ENCODE assay signal across 11 cellular contexts in the genomic region with DNA sequence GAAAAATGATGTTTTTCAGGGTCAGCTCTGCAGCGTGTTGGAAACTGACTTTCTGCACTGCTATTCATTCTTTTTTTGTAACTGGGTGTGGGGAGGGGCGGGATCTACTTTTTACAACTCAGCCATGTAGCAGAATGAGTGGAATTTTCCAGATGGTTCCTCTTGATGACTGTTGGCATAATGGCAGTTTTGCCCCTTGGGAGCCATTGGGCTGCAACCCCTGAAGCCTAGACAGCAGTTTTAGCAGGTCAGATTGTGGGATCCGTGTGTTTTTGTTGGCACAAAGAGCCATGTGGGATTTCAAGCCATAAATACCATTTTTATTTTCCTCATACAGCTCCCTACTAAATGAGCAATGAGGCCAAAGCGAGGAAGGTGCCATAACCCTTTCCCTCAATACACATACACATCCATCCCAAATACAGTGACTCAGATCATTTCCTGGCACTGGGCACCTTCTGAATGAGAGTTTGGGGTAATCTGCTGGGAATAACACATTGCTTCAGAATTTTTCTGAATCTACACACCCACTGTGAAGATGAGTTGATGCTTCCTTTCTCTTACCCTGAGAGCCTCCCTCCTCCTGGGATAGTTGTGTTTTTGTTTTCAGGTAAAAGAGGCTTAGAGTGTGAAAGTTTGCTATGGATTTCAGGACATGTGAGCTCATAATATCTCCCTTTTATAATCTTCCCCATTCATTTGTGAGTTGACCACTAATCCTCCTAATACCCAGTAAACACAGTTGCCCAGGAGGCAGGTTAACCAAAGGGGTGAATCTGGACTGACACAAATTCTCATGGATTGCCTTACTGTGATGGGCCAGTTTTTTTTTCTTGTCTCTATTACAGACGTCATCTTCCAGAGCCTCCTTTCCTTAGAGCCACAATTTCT. TPM values are rescaled to one million over a fixed set of nuclear protein-coding genes. Genes with fewer than 3 reads are reported as not detected.
DNase-seq lines count a peak whose midpoint lies in the region; ATAC-seq and TF ChIP-seq lines count a peak whose summit lies in the region.
"Had no signal": no experiment of that assay in that cellular context is flagged by ENCODE, and none has a peak within 500 bp of the region (broad histone marks: within the 10 kb centered on the region; RNA-seq: fewer than 3 reads in every experiment).

No MANE protein-coding gene starts in this region.

- no peaks in the 10 kb centered on the region for H3K9me3 ChIP-seq in SK-N-SH

- TF ChIP-seq CTCF in SK-N-SH (IDR thresholded peaks at IDR 0.05) (no peak), foreskin keratinocyte (conservative IDR thresholded peaks at IDR 0.05) (no peak), GM13976 (IDR thresholded peaks at IDR 0.05; ENCODE audit: borderline replicate concordance, control extremely low read depth, extremely low read depth, insufficient read depth, missing control alignments) (no peak)

- DNase-seq in EH (ENCODE audit: low read depth) (peak; percentile 90), SK-N-SH (no peak), foreskin keratinocyte (peak; percentile 51 to 70), renal cortical epithelial cell (ENCODE audit: low read depth) (peak; percentile 74), GM13976 (ENCODE audit: low spot score) (no peak), T-cell (no peak)
- DNase-seq in naive thymus-derived CD8-positive, alpha-beta T cell: no peak
- DNase-seq: activated gamma-delta T cell treated with Interleukin-2 at 50 U/mL for 16 hours, DND-41, NCI-H2107 had no signal

- POLR2A ChIA-PET in SK-N-SH (lab: Yijun Ruan, JAX) (no interaction called here), T-cell (lab: Charles Lee) (no interaction called here)
- POLR2A ChIA-PET in naive thymus-derived CD8-positive, alpha-beta T cell (lab: Charles Lee): interaction anchor here (0.7 to 1.1 kb wide), 2 partner anchors 9 to 12 kb away, joined by 3 to 4 read pairs; no protein-coding TSS in a partner anchor

- peaks cover 49% of the 10 kb centered on the region for H3K36me3 Mint-ChIP-seq in T-cell
- peaks cover 4 to 54% (median 14%) of the 10 kb centered on the region in 3 donors for H3K36me3 Mint-ChIP-seq in naive thymus-derived CD8-positive, alpha-beta T cell

- H3K9me3 Mint-ChIP-seq in T-cell: no peaks in the 10 kb centered on the region
- no peaks in the 10 kb centered on the region for H3K9me3 Mint-ChIP-seq in naive thymus-derived CD8-positive, alpha-beta T cell

- peaks cover 41 to 49% of the 10 kb centered on the region in 2 experiments for H3K36me3 ChIP-seq in SK-N-SH (replicated peaks in 1 of 2; ENCODE audit: control insufficient read depth in 1 of 2, insufficient read depth in 2 of 2, low read length in 1 of 2)

- CTCF ChIA-PET in SK-N-SH (lab: Yijun Ruan, JAX) (interaction anchor here (1.3 to 7.8 kb wide), 2 partner anchors 21 to 47 kb away, joined by 3 to 40 read pairs; no protein-coding TSS in a partner anchor), T-cell (lab: Charles Lee) (interaction anchor here in 1 of 2 donors (0.6 to 1.3 kb wide), 2 partner anchors 11 to 22 kb away, joined by 3 read pairs; no protein-coding TSS in a partner anchor)

- H2AFZ ChIP-seq in SK-N-SH (ENCODE audit: low read depth): no peak overlapping the region

- in situ Hi-C loops in GM13976 (cut with MboI; ENCODE audit: low sequenced_read_pairs, unreplicated experiment): no loop called here

- H3K9ac ChIP-seq in SK-N-SH: no peak overlapping the region

- H3F3A ChIP-seq in SK-N-SH (replicated peaks; ENCODE audit: insufficient read depth): peaks cover 44% of the 10 kb centered on the region

- H3K27me3 Mint-ChIP-seq in T-cell: no peaks in the 10 kb centered on the region
- H3K27me3 Mint-ChIP-seq in naive thymus-derived CD8-positive, alpha-beta T cell: no peaks in the 10 kb centered on the region

- H3K27ac Mint-ChIP-seq in T-cell: no peak overlapping the region
- H3K27ac Mint-ChIP-seq in naive thymus-derived CD8-positive, alpha-beta T cell: peak overlapping the region in 2 of 10 donors; percentile 40 to 48

- H3K27ac ChIP-seq in SK-N-SH (ENCODE audit: low read depth in 2 of 2, low read length in 1 of 2) (peak overlapping the region; percentile 50 to 73), foreskin keratinocyte (no peak overlapping the region)

- no peak overlapping the region for H3K4me3 ChIP-seq in SK-N-SH (ENCODE audit: low read depth in 2 of 2, low read length in 1 of 2)

- no peak for TF ChIP-seq RAD21 in SK-N-SH (IDR thresholded peaks at IDR 0.05; ENCODE audit: low read length)

- no peaks in the 10 kb centered on the region for H3K27me3 ChIP-seq in SK-N-SH (ENCODE audit: insufficient read depth)
- no peaks in the 10 kb centered on the region for H3K27me3 ChIP-seq in foreskin keratinocyte

- H3K4me2 ChIP-seq in SK-N-SH: peak overlapping the region; percentile 5; the same call in 1 of the 2 replicates

- no peak overlapping the region for H3K4me3 Mint-ChIP-seq in T-cell
- no peak overlapping the region for H3K4me3 Mint-ChIP-seq in naive thymus-derived CD8-positive, alpha-beta T cell

- 57% methylated on average over 5 of the region's 5 CpGs for WGBS in SK-N-SH (ENCODE audit: low lambda C conversion rate)

- peak; percentile 9 for ATAC-seq in foreskin keratinocyte
- no peak for ATAC-seq in T-cell (replicated peaks in 1 of 4)
- ATAC-seq in naive thymus-derived CD8-positive, alpha-beta T cell: no peak
- ATAC-seq in GM18498 (IDR thresholded peaks at IDR 0.05; ENCODE audit: unreplicated experiment): no peak

- peaks cover 18% of the 10 kb centered on the region for H3K79me2 ChIP-seq in SK-N-SH (ENCODE audit: insufficient read depth)

- no peak for TF ChIP-seq EP300 in SK-N-SH (IDR thresholded peaks at IDR 0.05; ENCODE audit: borderline replicate concordance in 1 of 2, low read depth in 1 of 2, low read length in 1 of 2)

- H3K4me1 ChIP-seq in SK-N-SH (ENCODE audit: control insufficient read depth in 1 of 2, insufficient read depth in 2 of 2, low read depth in 1 of 2, low read length in 1 of 2) (peaks cover 4 to 32% of the 10 kb centered on the region in 2 experiments; a peak in 3 of 4 replicates), foreskin keratinocyte (peaks cover 9% of the 10 kb centered on the region)

- peaks cover 25 to 30% (median 26%) of the 10 kb centered on the region in 3 donors for H3K4me1 Mint-ChIP-seq in T-cell
- H3K4me1 Mint-ChIP-seq in naive thymus-derived CD8-positive, alpha-beta T cell: peaks cover 22 to 43% (median 30%) of the 10 kb centered on the region in 4 donors

- no peaks in the 10 kb centered on the region for H4K20me1 ChIP-seq in SK-N-SH (ENCODE audit: insufficient read depth)

- H3K9me2 ChIP-seq in SK-N-SH: no peaks in the 10 kb centered on the region

TF ChIP-seq in SK-N-SH, 30 proteins besides CTCF, POLR2A, EP300 and RAD21 (continues in another document):
- TF ChIP-seq FOXJ3 (CRISPR knock-in tag; IDR thresholded peaks at IDR 0.05) (no peak), NRF1 (IDR thresholded peaks at IDR 0.05; ENCODE audit: low read depth, low read length) (no peak), GABPA (IDR thresholded peaks at IDR 0.05; ENCODE audit: low read depth) (no peak), POLR2AphosphoS5 (IDR thresholded peaks at IDR 0.05; ENCODE audit: low read depth, low read length) (peak; percentile 21; the same call in 1 of the 2 replicates), SIN3A (IDR thresholded peaks at IDR 0.05; ENCODE audit: borderline replicate concordance, low read depth, low read length) (no peak)
- TF ChIP-seq, protein P1, sequence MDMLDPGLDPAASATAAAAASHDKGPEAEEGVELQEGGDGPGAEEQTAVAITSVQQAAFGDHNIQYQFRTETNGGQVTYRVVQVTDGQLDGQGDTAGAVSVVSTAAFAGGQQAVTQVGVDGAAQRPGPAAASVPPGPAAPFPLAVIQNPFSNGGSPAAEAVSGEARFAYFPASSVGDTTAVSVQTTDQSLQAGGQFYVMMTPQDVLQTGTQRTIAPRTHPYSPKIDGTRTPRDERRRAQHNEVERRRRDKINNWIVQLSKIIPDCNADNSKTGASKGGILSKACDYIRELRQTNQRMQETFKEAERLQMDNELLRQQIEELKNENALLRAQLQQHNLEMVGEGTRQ (IDR thresholded peaks at IDR 0.05; ENCODE audit: borderline replicate concordance, low read depth, low read length): no peak

RNA-seq across cellular contexts. Expression of a gene that starts 13.1 kb away (rescaled TPM):
- polyA plus RNA-seq in SK-N-SH (2012; rRNA removed) (141 and 161 TPM in 2 replicates), foreskin keratinocyte (2,964 and 3,214 TPM in 2 replicates)
- 216 and 299 TPM in 2 replicates for polyA plus RNA-seq in SK-N-SH (2012; cell fraction: cytosol; rRNA removed)
- 49.3 and 52.3 TPM in 2 replicates for polyA plus RNA-seq in SK-N-SH (2012; cell fraction: nucleus; rRNA removed)
- total RNA-seq in foreskin keratinocyte (1,585 and 1,601 TPM in 2 replicates), renal cortical epithelial cell (221 and 239 TPM in 2 replicates), T-cell (100 to 1,000 TPM; 157 to 277 (median 264) TPM)
- total RNA-seq in naive thymus-derived CD8-positive, alpha-beta T cell: 100 to 1,000 TPM; 198 to 212 TPM
- 100 to 1,000 TPM; 629 to 783 (median 630) TPM for polyA plus RNA-seq in naive thymus-derived CD8-positive, alpha-beta T cell

RNA-seq across cellular contexts. Expression of a gene that starts 56.3 kb away (rescaled TPM):
- polyA plus RNA-seq in SK-N-SH (2012; rRNA removed) (565 and 736 TPM in 2 replicates), foreskin keratinocyte (7,478 and 9,136 TPM in 2 replicates)
- polyA plus RNA-seq in SK-N-SH (2012; cell fraction: cytosol; rRNA removed): 703 and 835 TPM in 2 replicates
- polyA plus RNA-seq in SK-N-SH (2012; cell fraction: nucleus; rRNA removed): 163 and 193 TPM in 2 replicates
- total RNA-seq in foreskin keratinocyte (3,510 and 4,063 TPM in 2 replicates), renal cortical epithelial cell (57.5 and 77.9 TPM in 2 replicates), T-cell (100 to 1,000 TPM in 3 of 5 donors, 10 to 100 TPM in 2; 37.3 to 254 (median 195) TPM)
- total RNA-seq in naive thymus-derived CD8-positive, alpha-beta T cell: 10 to 100 TPM; 88.6 to 95.4 TPM
- 100 to 1,000 TPM in 1 of 3 donors, 10 to 100 TPM in 2; 62.0 to 124 (median 74.6) TPM for polyA plus RNA-seq in naive thymus-derived CD8-positive, alpha-beta T cell

Comparison
In these comparisons a context has a peak if more than half of its experiments do, and no peak if none do; other contexts are left out.
1. DNase-seq: peak in EH (single experiment), foreskin keratinocyte (2 of 2) and renal cortical epithelial cell (single experiment); none in SK-N-SH (single experiment), GM13976 (single experiment), T-cell (0 of 34) and naive thymus-derived CD8-positive, alpha-beta T cell (0 of 10).
2. RNA of a gene that starts 56.3 kb away (total RNA-seq): 3,510 to 4,063 TPM in foreskin keratinocyte; 37.3 to 254 TPM in T-cell, 88.6 to 95.4 TPM in naive thymus-derived CD8-positive, alpha-beta T cell and 57.5 to 77.9 TPM in renal cortical epithelial cell; every median in the first group is over 10 times any median in the second.